15 cellular contexts compared by ENCODE assay signal in genomic region chr7:108360058-108360800, GRCh38.
"Had no signal": no experiment of that assay in that cellular context is flagged by ENCODE, and none has a peak within 500 bp of the region (broad histone marks: within the 10 kb centered on the region; RNA-seq: fewer than 3 reads in every experiment).

No MANE protein-coding gene starts in this region.

- FAIRE-seq: kidney, pancreas had no signal

- H3K27me3 ChIP-seq: pancreas had no signal

- H3K9me3 ChIP-seq: mucosa of descending colon, pancreas had no signal

- H3K27ac Mint-ChIP-seq: activated CD4-positive, alpha-beta memory T cell treated with anti-CD3 and anti-CD28 coated beads, Interleukin-2, amount 10 ng/mL, durations not matched to agents 7 days and 5 days; activated CD4-positive, alpha-beta T cell treated with anti-CD3 and anti-CD28 coated beads for 36 hours had no signal

- H3K4me1 ChIP-seq: left ventricle myocardium inferior had no signal

- H3K27ac ChIP-seq: left ventricle myocardium inferior, VCaP had no signal

- H3K4me1 Mint-ChIP-seq: activated CD4-positive, alpha-beta memory T cell treated with anti-CD3 and anti-CD28 coated beads, Interleukin-2, amount 10 ng/mL, durations not matched to agents 7 days and 5 days; activated CD4-positive, alpha-beta T cell treated with anti-CD3 and anti-CD28 coated beads for 36 hours had no signal

- H3K4me3 ChIP-seq: left ventricle myocardium inferior, mucosa of descending colon, pancreas had no signal

- H3K36me3 ChIP-seq: left ventricle myocardium inferior, pancreas had no signal

- H3K27me3 Mint-ChIP-seq: naive thymus-derived CD8-positive, alpha-beta T cell had no signal

- DNase-seq: activated CD4-positive, alpha-beta memory T cell treated with anti-CD3 and anti-CD28 coated beads, Interleukin-2, amount 10 ng/mL, durations not matched to agents 7 days and 5 days; activated CD4-positive, alpha-beta T cell treated with anti-CD3 and anti-CD28 coated beads for 36 hours; activated naive CD4-positive, alpha-beta T cell; anterior cingulate cortex; effector memory CD4-positive, alpha-beta T cell; hypothalamus; kidney; left ventricle myocardium inferior; mucosa of descending colon; naive thymus-derived CD8-positive, alpha-beta T cell; pancreas; stimulated activated CD4-positive, alpha-beta T cell treated with anti-CD3 and anti-CD28 coated beads, Interleukin-12 subunit alpha, Interleukin-12 subunit beta, amount 100 ng/mL, for 4 hours; stimulated activated CD4-positive, alpha-beta T cell treated with anti-CD3 and anti-CD28 coated beads, Interleukin-2, amount 100 ng/mL, for 24 hours; T-helper 9 cell had no signal

- ATAC-seq: activated CD4-positive, alpha-beta T cell treated with anti-CD3 and anti-CD28 coated beads for 36 hours; mucosa of descending colon; naive thymus-derived CD8-positive, alpha-beta T cell; pancreas had no signal

- H3K4me3 Mint-ChIP-seq: activated CD4-positive, alpha-beta memory T cell treated with anti-CD3 and anti-CD28 coated beads, Interleukin-2, amount 10 ng/mL, durations not matched to agents 7 days and 5 days; activated CD4-positive, alpha-beta T cell treated with anti-CD3 and anti-CD28 coated beads for 36 hours; naive thymus-derived CD8-positive, alpha-beta T cell had no signal

- H3K9me3 Mint-ChIP-seq: activated CD4-positive, alpha-beta memory T cell treated with anti-CD3 and anti-CD28 coated beads, Interleukin-2, amount 10 ng/mL, durations not matched to agents 7 days and 5 days had no signal
